Comparison of ENCODE assay signal across 15 cellular contexts in the genomic region with DNA sequence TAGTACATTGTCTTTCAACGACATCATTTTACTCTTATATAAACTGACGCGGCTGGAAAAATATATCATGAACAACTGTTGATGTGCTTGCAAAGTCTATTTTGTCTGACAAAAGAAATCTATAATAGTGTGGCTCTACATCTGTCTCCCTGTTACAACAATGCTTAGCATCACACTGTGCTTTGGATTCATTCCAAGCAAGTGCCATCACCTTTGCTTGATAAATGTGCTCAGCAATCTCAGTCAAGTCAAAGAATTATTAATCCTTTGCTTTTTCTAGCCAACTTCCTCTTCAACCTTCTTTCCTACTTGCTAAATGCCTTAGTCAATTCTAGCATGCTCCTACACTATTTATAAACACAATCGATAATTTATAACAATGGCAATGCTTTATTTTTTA.
DNase-seq lines count a peak whose midpoint lies in the region; ATAC-seq and TF ChIP-seq lines count a peak whose summit lies in the region.
"Had no signal": no experiment of that assay in that cellular context is flagged by ENCODE, and none has a peak within 500 bp of the region (broad histone marks: within the 10 kb centered on the region; RNA-seq: fewer than 3 reads in every experiment).

No MANE protein-coding gene starts in this region.

- H3K36me3 Mint-ChIP-seq in activated B cell treated with CpG ODN at 0.5 μM for 24 hours (ENCODE audit: low read depth), result peaks cover 70% of the 10 kb centered on the region
- H3K36me3 Mint-ChIP-seq in activated T-cell treated with anti-CD3 and anti-CD28 coated beads, Interleukin-2, amount 50 U/mL, for 4 hours (ENCODE audit: insufficient read depth), result peaks cover 17% of the 10 kb centered on the region

- no peaks in the 10 kb centered on the region for H3K9me2 ChIP-seq in MM.1S (replicated peaks; ENCODE audit: insufficient read depth, low read length)

- no peaks in the 10 kb centered on the region for H4K20me1 ChIP-seq in MM.1S (ENCODE audit: insufficient read depth, low read length)

- H3K9me3 Mint-ChIP-seq in activated B cell treated with CpG ODN at 0.5 μM for 24 hours, result peaks cover 6% of the 10 kb centered on the region
- no peaks in the 10 kb centered on the region for H3K9me3 Mint-ChIP-seq in activated T-cell treated with anti-CD3 and anti-CD28 coated beads, Interleukin-2, amount 50 U/mL, for 4 hours
- H3K9me3 Mint-ChIP-seq: CD4-positive, alpha-beta T cell had no signal

- POLR2A ChIA-PET in activated B cell treated with CpG ODN at 0.5 μM for 24 hours (lab: Charles Lee), result no interaction called here

- H3K27me3 ChIP-seq in MM.1S (replicated peaks; ENCODE audit: insufficient read depth, low read length), result no peaks in the 10 kb centered on the region
- H3K27me3 ChIP-seq: spleen had no signal

- H3K27ac ChIP-seq in MM.1S (ENCODE audit: low read length), result no peak overlapping the region
- H3K27ac ChIP-seq: VCaP had no signal

- H3K9ac ChIP-seq in MM.1S (ENCODE audit: low read length), result no peak overlapping the region

- no peaks in the 10 kb centered on the region for H3K9me3 ChIP-seq in MM.1S (replicated peaks; ENCODE audit: insufficient read depth, low read length)
- H3K9me3 ChIP-seq: spleen had no signal

- DNase-seq in G401 (ENCODE audit: low spot score) (peak; percentile 60), NCI-H1694 (lab: John Stamatoyannopoulos, UW) (peak; percentile 2), activated B cell treated with CpG ODN at 0.5 μM for 24 hours (no peak), lung microvascular endothelial cell (ENCODE audit: low read depth in 2 of 2) (peak; percentile 78 to 79), MM.1S (no peak), RPMI8226 (no peak)
- no peak for DNase-seq in activated T-cell treated with anti-CD3 and anti-CD28 coated beads, Interleukin-2, amount 50 U/mL, for 4 hours
- no peak for DNase-seq in activated naive CD4-positive, alpha-beta T cell treated with anti-CD3 and anti-CD28 coated beads, Interleukin-2, amount 50 U/mL, for 16 hours
- DNase-seq: CD4-positive, alpha-beta T cell; NCI-H446 treated with DMSO at 0.1 percent for 48 hours; SIG-M5; spleen had no signal

- H3K4me3 ChIP-seq in MM.1S (ENCODE audit: low read length), result no peak overlapping the region
- H3K4me3 ChIP-seq: spleen had no signal

- no peak overlapping the region for H2AFZ ChIP-seq in MM.1S (ENCODE audit: low read length)

- H3K79me2 ChIP-seq in MM.1S (ENCODE audit: low read length), result peaks cover 48% of the 10 kb centered on the region

- in situ Hi-C loops in G401 (cut with HindIII; ENCODE audit: low sequenced_read_pairs), result no loop called here

- no peak overlapping the region for H3K4me3 Mint-ChIP-seq in activated B cell treated with CpG ODN at 0.5 μM for 24 hours
- H3K4me3 Mint-ChIP-seq in activated T-cell treated with anti-CD3 and anti-CD28 coated beads, Interleukin-2, amount 50 U/mL, for 4 hours, result no peak overlapping the region
- H3K4me3 Mint-ChIP-seq: activated naive CD8-positive, alpha-beta T cell; CD4-positive, alpha-beta T cell had no signal

- H3K27me3 Mint-ChIP-seq in activated B cell treated with CpG ODN at 0.5 μM for 24 hours, result no peaks in the 10 kb centered on the region
- H3K27me3 Mint-ChIP-seq in activated T-cell treated with anti-CD3 and anti-CD28 coated beads, Interleukin-2, amount 50 U/mL, for 4 hours (ENCODE audit: low read depth), result no peaks in the 10 kb centered on the region
- H3K27me3 Mint-ChIP-seq: activated naive CD8-positive, alpha-beta T cell; CD4-positive, alpha-beta T cell had no signal

- CTCF ChIA-PET in activated B cell treated with CpG ODN at 0.5 μM for 24 hours (lab: Charles Lee), result no interaction called here

- intact Hi-C loops in activated B cell treated with CpG ODN at 0.5 μM for 24 hours (cut with micrococcal nuclease), result loop anchor here (2.0 to 10.0 kb wide), 4 partner anchors 15 to 141 kb away; a partner anchor contains a TSS

- peak overlapping the region; percentile 63 for H3K27ac Mint-ChIP-seq in activated B cell treated with CpG ODN at 0.5 μM for 24 hours
- H3K27ac Mint-ChIP-seq: activated naive CD8-positive, alpha-beta T cell; CD4-positive, alpha-beta T cell had no signal

- no peaks in the 10 kb centered on the region for H3K4me1 ChIP-seq in MM.1S (ENCODE audit: low read length)

- 0 out of 2 replicates have a peak, but pooled peaks cover 4% of the 10 kb centered on the region for H3K36me3 ChIP-seq in MM.1S (replicated peaks; ENCODE audit: insufficient read depth, low read length)

- H3K4me1 Mint-ChIP-seq in activated B cell treated with CpG ODN at 0.5 μM for 24 hours, result peaks cover 71% of the 10 kb centered on the region
- H3K4me1 Mint-ChIP-seq in activated T-cell treated with anti-CD3 and anti-CD28 coated beads, Interleukin-2, amount 50 U/mL, for 4 hours (ENCODE audit: low read depth), result peaks cover 17% of the 10 kb centered on the region

- TF ChIP-seq CTCF in activated B cell treated with CpG ODN at 0.5 μM for 24 hours (IDR thresholded peaks at IDR 0.05) (no peak), MM.1S (IDR thresholded peaks at IDR 0.05; ENCODE audit: low read length) (no peak)

- no peaks in the 10 kb centered on the region for H3F3A ChIP-seq in MM.1S (ENCODE audit: insufficient read depth, low read length)

- H3K4me2 ChIP-seq in MM.1S (ENCODE audit: low read depth, low read length), result no peak overlapping the region

- ATAC-seq in activated B cell treated with CpG ODN at 0.5 μM for 24 hours (ENCODE audit: low read depth), result no peak
- ATAC-seq in activated T-cell treated with anti-CD3 and anti-CD28 coated beads, Interleukin-2, amount 50 U/mL, for 4 hours, result no peak
- ATAC-seq: HepG2 had no signal

Comparison
In these comparisons a context has a peak if more than half of its experiments do, and no peak if none do; other contexts are left out.
1. DNase-seq: peak in G401 (single experiment), NCI-H1694 (single experiment) and lung microvascular endothelial cell (2 of 2); none in activated B cell treated with CpG ODN at 0.5 μM for 24 hours (single experiment), MM.1S (single experiment), RPMI8226 (single experiment), activated T-cell treated with anti-CD3 and anti-CD28 coated beads, Interleukin-2, amount 50 U/mL, for 4 hours (single experiment) and activated naive CD4-positive, alpha-beta T cell treated with anti-CD3 and anti-CD28 coated beads, Interleukin-2, amount 50 U/mL, for 16 hours (single experiment).